Comparison of ENCODE assay signal across 16 cellular contexts in genomic region chr10:119619215-119619614, GRCh38. TPM values are rescaled to one million over a fixed set of nuclear protein-coding genes. Genes with fewer than 3 reads are reported as not detected.
DNase-seq lines count a peak whose midpoint lies in the region; ATAC-seq and TF ChIP-seq lines count a peak whose summit lies in the region.
"Had no signal": no experiment of that assay in that cellular context is flagged by ENCODE, and none has a peak within 500 bp of the region (broad histone marks: within the 10 kb centered on the region; RNA-seq: fewer than 3 reads in every experiment).

No MANE protein-coding gene starts in this region.

- H3K23ac ChIP-seq in mesenchymal stem cell (ENCODE audit: low read length in 2 of 2), result no peak overlapping the region

- no peak overlapping the region for H3K4me3 ChIP-seq in heart right ventricle
- H3K4me3 ChIP-seq in right atrium auricular region, result no peak overlapping the region
- no peak overlapping the region for H3K4me3 ChIP-seq in gastroesophageal sphincter
- peak overlapping the region in 1 of 2 experiments; percentile 43 for H3K4me3 ChIP-seq in mesenchymal stem cell (ENCODE audit: insufficient read depth in 1 of 2, low read depth in 1 of 2, low read length in 2 of 2)
- H3K4me3 ChIP-seq: A549, GM23248, Peyer's patch had no signal

- no peaks in the 10 kb centered on the region for H3K27me3 ChIP-seq in heart right ventricle
- H3K27me3 ChIP-seq in right atrium auricular region, result no peaks in the 10 kb centered on the region
- no peaks in the 10 kb centered on the region for H3K27me3 ChIP-seq in gastroesophageal sphincter
- H3K27me3 ChIP-seq in mesenchymal stem cell (ENCODE audit: control insufficient read depth in 1 of 2, insufficient read depth in 1 of 2, low read length in 2 of 2), result no peaks in the 10 kb centered on the region
- H3K27me3 ChIP-seq: Peyer's patch had no signal

- no peak overlapping the region for H3K9ac ChIP-seq in mesenchymal stem cell (ENCODE audit: low read length)
- H3K9ac ChIP-seq: GM23248 had no signal

- intact Hi-C loops in heart right ventricle (cut with DNase I), result loop anchor here in 3 of 10 donors (5.0 to 10.0 kb wide), 4 partner anchors 33 to 246 kb away; partner anchors contain the start of genes BAG3 (in 1 of the 3) and INPP5F (in 1 of the 3)

- no peaks in the 10 kb centered on the region for H3K9me3 Mint-ChIP-seq in brain

- H3K18ac ChIP-seq in mesenchymal stem cell (ENCODE audit: low read depth in 1 of 2, low read length in 2 of 2), result no peak overlapping the region

- DNase-seq in heart right ventricle (no peak), right atrium auricular region (ENCODE audit: low spot score) (no peak), mesenchymal stem cell (no peak), GM10266 (ENCODE audit: extremely low spot score) (no peak)
- DNase-seq: COR-L47, DMS53, NCI-H1694 treated with DMSO at 0.1 percent for 48 hours, SHP77 had no signal

- H3K36me3 ChIP-seq in heart right ventricle (no peaks in the 10 kb centered on the region), right atrium auricular region (no peaks in the 10 kb centered on the region), gastroesophageal sphincter (no peaks in the 10 kb centered on the region), mesenchymal stem cell (ENCODE audit: control insufficient read depth in 1 of 2, insufficient read depth in 2 of 2, low read depth in 1 of 2, low read length in 2 of 2) (no peaks in the 10 kb centered on the region)
- H3K36me3 ChIP-seq: Peyer's patch had no signal

- H3K79me1 ChIP-seq in mesenchymal stem cell (replicated peaks; ENCODE audit: low read length, poor library complexity, severe bottlenecking), result no peaks in the 10 kb centered on the region

- no peak overlapping the region for H3K4ac ChIP-seq in mesenchymal stem cell (ENCODE audit: low read depth in 1 of 2, low read length in 2 of 2)

- H3K9me3 ChIP-seq in heart right ventricle (no peaks in the 10 kb centered on the region), right atrium auricular region (no peaks in the 10 kb centered on the region), gastroesophageal sphincter (no peaks in the 10 kb centered on the region), mesenchymal stem cell (ENCODE audit: control insufficient read depth, low read length) (no peaks in the 10 kb centered on the region)
- H3K9me3 ChIP-seq: A549, Peyer's patch had no signal

- peak in 6 of 8 donors; percentile 54 to 75 (median 64) for ATAC-seq in heart right ventricle
- peak; percentile 12 for ATAC-seq in gastroesophageal sphincter
- ATAC-seq in GM19035 (IDR thresholded peaks at IDR 0.05; ENCODE audit: unreplicated experiment), result no peak
- ATAC-seq: A549 had no signal

- no peak overlapping the region for H3K14ac ChIP-seq in mesenchymal stem cell (ENCODE audit: low read length in 2 of 2)

- no peak overlapping the region for H4K91ac ChIP-seq in mesenchymal stem cell (ENCODE audit: low read length)

- H2BK15ac ChIP-seq in mesenchymal stem cell (ENCODE audit: low read depth, poor library complexity, severe bottlenecking), result no peak overlapping the region

- H3K36me3 Mint-ChIP-seq in brain, result no peaks in the 10 kb centered on the region
- H3K36me3 Mint-ChIP-seq: CD14-positive monocyte had no signal

- peaks cover 23% of the 10 kb centered on the region for H3K4me1 Mint-ChIP-seq in brain

- H3K4me2 ChIP-seq in mesenchymal stem cell (ENCODE audit: low read length, poor library complexity, severe bottlenecking), result no peak overlapping the region
- H3K4me2 ChIP-seq: A549 had no signal

- WGBS in heart right ventricle, 2 donors, result 72 to 80% methylated on average over 2 of the region's 2 CpGs
- 36 to 62% methylated on average over 2 of the region's 2 CpGs for WGBS in gastroesophageal sphincter (ENCODE audit: low coverage in 1 of 2), 2 donors
- WGBS in mesenchymal stem cell, result 90% methylated on average over 2 of the region's 2 CpGs

- TF ChIP-seq EP300 in gastroesophageal sphincter (IDR thresholded peaks at IDR 0.05), result no peak

- no peak overlapping the region for H2AFZ ChIP-seq in mesenchymal stem cell (ENCODE audit: low read depth, low read length)

- TF ChIP-seq POLR2A in gastroesophageal sphincter (IDR thresholded peaks at IDR 0.05), result no peak

- peak overlapping the region in 5 of 10 donors; percentile 21 to 48 (median 34) for H3K27ac ChIP-seq in heart right ventricle
- H3K27ac ChIP-seq in right atrium auricular region, result no peak overlapping the region
- peak overlapping the region in 3 of 4 donors; percentile 48 to 70 (median 61) for H3K27ac ChIP-seq in gastroesophageal sphincter
- H3K27ac ChIP-seq in temporal lobe (ENCODE audit: low read depth, low read length), result peak overlapping the region; percentile 6
- H3K27ac ChIP-seq in mesenchymal stem cell (ENCODE audit: low read length, poor library complexity, severe bottlenecking), result no peak overlapping the region
- H3K27ac ChIP-seq: A549 had no signal

- no peak overlapping the region for H2AK5ac ChIP-seq in mesenchymal stem cell (ENCODE audit: low read length, severe bottlenecking)

- peak overlapping the region in 4 of 5 experiments; percentile 58 to 89 (median 66) for H3K27ac Mint-ChIP-seq in brain

- H3K27me3 Mint-ChIP-seq in brain, result peaks cover 6% of the 10 kb centered on the region

- no peak overlapping the region for H4K8ac ChIP-seq in mesenchymal stem cell (ENCODE audit: low read length)

- H2BK120ac ChIP-seq in mesenchymal stem cell (ENCODE audit: low read depth, low read length), result no peak overlapping the region

- H2BK5ac ChIP-seq in mesenchymal stem cell (ENCODE audit: low read depth, low read length, poor library complexity, severe bottlenecking), result no peak overlapping the region

- no peak overlapping the region for H2BK12ac ChIP-seq in mesenchymal stem cell (ENCODE audit: low read length in 2 of 2)

- TF ChIP-seq CTCF in heart right ventricle (IDR thresholded peaks at IDR 0.05), result no peak
- no peak for TF ChIP-seq CTCF in right atrium auricular region (IDR thresholded peaks at IDR 0.05)
- no peak for TF ChIP-seq CTCF in brain (conservative IDR thresholded peaks at IDR 0.05)
- no peak for TF ChIP-seq CTCF in gastroesophageal sphincter (IDR thresholded peaks at IDR 0.05)
- TF ChIP-seq CTCF in GM10266 (IDR thresholded peaks at IDR 0.05; ENCODE audit: control insufficient read depth, insufficient read depth, low read depth, missing control alignments), result no peak

- H3K4me3 Mint-ChIP-seq in brain, result peak overlapping the region in 1 of 5 experiments; percentile 61
- H3K4me3 Mint-ChIP-seq: CD14-positive monocyte had no signal

- peaks cover 0 to 37% (median 18%) of the 10 kb centered on the region in 9 donors for H3K4me1 ChIP-seq in heart right ventricle
- H3K4me1 ChIP-seq in right atrium auricular region, result peaks cover 0 to 18% of the 10 kb centered on the region in 2 donors
- peaks cover 0 to 21% (median 0%) of the 10 kb centered on the region in 3 donors for H3K4me1 ChIP-seq in gastroesophageal sphincter
- peaks cover 2% of the 10 kb centered on the region for H3K4me1 ChIP-seq in mesenchymal stem cell (ENCODE audit: control insufficient read depth, insufficient read depth, low read depth, low read length)
- H3K4me1 ChIP-seq: Peyer's patch had no signal

RNA-seq across cellular contexts. Expression of gene TIAL1, which starts 22.5 kb away (rescaled TPM):
- total RNA-seq in heart right ventricle (10 to 100 TPM; 65.3 to 94.6 (median 70.7) TPM), right atrium auricular region (10 to 100 TPM; 32.5 to 39.2 TPM), gastroesophageal sphincter (100 to 1,000 TPM in 1 of 4 donors, 10 to 100 TPM in 3; 53.6 to 117 (median 57.9) TPM), temporal lobe (68.4 TPM)
- polyA plus RNA-seq in heart right ventricle (10 to 100 TPM; 35.9 to 40.7 TPM), brain (ENCODE audit: insufficient read depth, low read depth, low replicate concordance) (47.2 TPM)
- polyA plus RNA-seq in mesenchymal stem cell (2013, experiment 1 of 2), result 78.9 TPM
- 81.0 TPM for polyA plus RNA-seq in mesenchymal stem cell (2013, experiment 2 of 2)

RNA-seq across cellular contexts. Expression of gene BAG3, which starts 32.0 kb away (rescaled TPM):
- total RNA-seq in heart right ventricle (100 to 1,000 TPM; 115 to 191 (median 145) TPM), right atrium auricular region (100 to 1,000 TPM; 126 to 152 TPM), gastroesophageal sphincter (10 to 100 TPM; 31.2 to 80.4 (median 61.4) TPM), temporal lobe (0.98 TPM)
- polyA plus RNA-seq in heart right ventricle (100 to 1,000 TPM in 1 of 2 donors, 10 to 100 TPM in 1; 42.5 to 193 TPM), brain (ENCODE audit: insufficient read depth, low read depth, low replicate concordance) (20.6 TPM)
- 66.0 TPM for polyA plus RNA-seq in mesenchymal stem cell (2013, experiment 1 of 2)
- 65.0 TPM for polyA plus RNA-seq in mesenchymal stem cell (2013, experiment 2 of 2)

Comparison
In these comparisons a context has a peak if more than half of its experiments do, and no peak if none do; other contexts are left out.
1. H3K27ac ChIP-seq: peak in gastroesophageal sphincter (3 of 4) and temporal lobe (single experiment); none in right atrium auricular region (0 of 2) and mesenchymal stem cell (single experiment).
2. RNA of gene BAG3, which starts 32.0 kb away (total RNA-seq): 126 to 152 TPM in right atrium auricular region, 115 to 191 TPM in heart right ventricle and 31.2 to 80.4 TPM in gastroesophageal sphincter; 0.98 TPM in temporal lobe (single experiment); every median in the first group is over 10 times any median in the second.